In the genomic region with DNA sequence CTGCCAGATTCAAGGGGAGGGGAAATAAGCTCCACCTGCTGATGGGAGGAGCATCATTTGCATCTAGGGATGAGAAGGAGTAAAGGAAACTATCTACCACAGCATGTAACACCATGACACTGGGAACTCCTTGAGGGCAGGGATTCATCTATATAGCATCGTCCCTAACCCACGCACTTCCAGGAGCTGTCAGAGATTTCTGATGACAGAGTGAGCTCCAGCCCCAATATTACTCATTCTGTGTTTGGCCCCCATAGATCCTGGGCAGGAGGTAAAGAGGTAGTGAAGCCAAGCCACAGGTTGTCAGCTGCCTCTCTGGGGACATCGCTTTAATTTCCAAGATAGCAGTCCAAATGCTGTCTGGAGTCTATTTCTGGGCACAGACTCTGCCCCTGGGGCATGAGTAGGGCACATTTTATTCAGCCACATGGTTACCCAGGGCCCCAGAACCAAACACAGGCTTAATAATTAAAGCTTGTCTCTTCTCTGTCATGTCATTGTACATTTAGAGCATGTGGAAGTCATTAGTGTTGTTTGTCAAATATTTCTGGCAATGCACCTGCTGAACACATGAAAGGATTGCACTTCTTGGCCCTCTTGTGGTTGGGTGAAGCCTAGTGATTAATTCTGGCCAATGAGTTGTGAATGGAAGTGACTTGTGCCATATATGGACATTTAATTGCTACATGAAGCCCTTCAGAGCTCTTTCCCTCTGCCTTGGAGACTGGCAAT, we compare ENCODE assay signal across 8 cellular contexts.
DNase-seq lines count a peak whose midpoint lies in the region; ATAC-seq and TF ChIP-seq lines count a peak whose summit lies in the region.

No MANE protein-coding gene starts in this region.

- peaks cover 0 to 13% of the 10 kb centered on the region in 2 donors for H3K9me3 Mint-ChIP-seq in stimulated activated naive CD8-positive, alpha-beta T cell treated with anti-CD3 and anti-CD28 coated beads, Interleukin-15, amount 100 ng/mL, for 72 hours

- no peak overlapping the region for H3K27ac ChIP-seq in hepatocyte

- 90% methylated on average over 3 of the region's 3 CpGs for WGBS in hepatocyte (ENCODE audit: low lambda C conversion rate, missing lambda C conversion rate)

- DNase-seq in DMS153 treated with DMSO at 0.1 percent for 48 hours (lab: John Stamatoyannopoulos, UW; ENCODE audit: unreplicated experiment) (peak; percentile 91), NCI-H524 treated with DMSO at 0.1 percent for 48 hours (lab: John Stamatoyannopoulos, UW) (peak; percentile 60), hepatocyte (ENCODE audit: low spot score) (peak; percentile 16), occipital lobe (lab: John Stamatoyannopoulos, UW) (no peak), GOT3 (lab: John Stamatoyannopoulos, UW) (no peak)
- DNase-seq in stimulated activated naive CD8-positive, alpha-beta T cell treated with anti-CD3 and anti-CD28 coated beads, Interleukin-15, amount 100 ng/mL, for 72 hours = no peak
- DNase-seq in activated CD4-positive, CD25-positive, alpha-beta regulatory T cell treated with anti-CD3 and anti-CD28 coated beads, Interleukin-2, amount 50 U/mL, for 72 hours = no peak

- no peaks in the 10 kb centered on the region for H3K9me3 ChIP-seq in hepatocyte (ENCODE audit: low read depth)

- H3K79me2 ChIP-seq in hepatocyte = no peaks in the 10 kb centered on the region

- no peaks in the 10 kb centered on the region for H3K4me1 Mint-ChIP-seq in stimulated activated naive CD8-positive, alpha-beta T cell treated with anti-CD3 and anti-CD28 coated beads, Interleukin-15, amount 100 ng/mL, for 72 hours

- no peak overlapping the region for H3K4me3 Mint-ChIP-seq in stimulated activated naive CD8-positive, alpha-beta T cell treated with anti-CD3 and anti-CD28 coated beads, Interleukin-15, amount 100 ng/mL, for 72 hours

- no peaks in the 10 kb centered on the region for H3K27me3 ChIP-seq in hepatocyte

- H3K27ac Mint-ChIP-seq in stimulated activated naive CD8-positive, alpha-beta T cell treated with anti-CD3 and anti-CD28 coated beads, Interleukin-15, amount 100 ng/mL, for 72 hours = no peak overlapping the region

- H2AFZ ChIP-seq in hepatocyte = no peak overlapping the region

- no peaks in the 10 kb centered on the region for H4K20me1 ChIP-seq in hepatocyte (ENCODE audit: insufficient read depth, poor library complexity, severe bottlenecking)

- H3K4me1 ChIP-seq in hepatocyte (ENCODE audit: insufficient read depth) = no peaks in the 10 kb centered on the region

- peaks cover 35% of the 10 kb centered on the region for H3K27me3 Mint-ChIP-seq in stimulated activated naive CD8-positive, alpha-beta T cell treated with anti-CD3 and anti-CD28 coated beads, Interleukin-15, amount 100 ng/mL, for 72 hours

- H3K4me3 ChIP-seq in hepatocyte = no peak overlapping the region

- H3K36me3 ChIP-seq in hepatocyte (replicated peaks; ENCODE audit: insufficient read depth, low read depth) = no peaks in the 10 kb centered on the region

- no peak overlapping the region for H3K4me2 ChIP-seq in hepatocyte

- H3K9me2 ChIP-seq in hepatocyte (replicated peaks; ENCODE audit: insufficient read depth) = no peaks in the 10 kb centered on the region

- peak; percentile 36 for ATAC-seq in HG03060 (IDR thresholded peaks at IDR 0.05; ENCODE audit: low read depth, unreplicated experiment)
- ATAC-seq in stimulated activated naive CD8-positive, alpha-beta T cell treated with anti-CD3 and anti-CD28 coated beads, Interleukin-15, amount 100 ng/mL, for 72 hours = no peak

- peak; percentile 11 for TF ChIP-seq CTCF in hepatocyte (IDR thresholded peaks at IDR 0.05; ENCODE audit: poor library complexity)

Comparison
In these comparisons a context has a peak if more than half of its experiments do, and no peak if none do; other contexts are left out.
1. DNase-seq: peak in DMS153 treated with DMSO at 0.1 percent for 48 hours (single experiment), NCI-H524 treated with DMSO at 0.1 percent for 48 hours (single experiment) and hepatocyte (single experiment); none in occipital lobe (single experiment), GOT3 (single experiment), stimulated activated naive CD8-positive, alpha-beta T cell treated with anti-CD3 and anti-CD28 coated beads, Interleukin-15, amount 100 ng/mL, for 72 hours (0 of 2) and activated CD4-positive, CD25-positive, alpha-beta regulatory T cell treated with anti-CD3 and anti-CD28 coated beads, Interleukin-2, amount 50 U/mL, for 72 hours (single experiment).